Comparison of ENCODE assay signal across 8 cellular contexts in genomic region chr2:123993728-123994323, GRCh38. TPM values are rescaled to one million over a fixed set of nuclear protein-coding genes. Genes with fewer than 3 reads are reported as not detected.
DNase-seq lines count a peak whose midpoint lies in the region; ATAC-seq and TF ChIP-seq lines count a peak whose summit lies in the region.

No MANE protein-coding gene starts in this region.

- no peak overlapping the region for H2BK15ac ChIP-seq in neuronal stem cell (ENCODE audit: low read length)

- no peaks in the 10 kb centered on the region for H3K27me3 Mint-ChIP-seq in activated CD8-positive, alpha-beta memory T cell treated with anti-CD3 and anti-CD28 coated beads, Interleukin-2, amount 10 ng/mL, durations not matched to agents 7 days and 5 days
- H3K27me3 Mint-ChIP-seq in effector memory CD8-positive, alpha-beta T cell, result no peaks in the 10 kb centered on the region

- H3K36me3 ChIP-seq in PC-3 (ENCODE audit: low read depth, low read length) (no peaks in the 10 kb centered on the region), neuronal stem cell (replicated peaks in 1 of 2; ENCODE audit: control insufficient read depth in 2 of 2, insufficient read depth in 2 of 2, low read length in 2 of 2) (no peaks in the 10 kb centered on the region)

- intact Hi-C loops in PC-3 (cut with micrococcal nuclease), result loop anchor here (5.0 to 10.0 kb wide), 5 partner anchors 199 to 1029 kb away; no protein-coding TSS in a partner anchor

- H3F3A ChIP-seq in PC-3 (ENCODE audit: low read length, unreplicated experiment), result no peaks in the 10 kb centered on the region

- TF ChIP-seq CTCF in GM12872 (IDR thresholded peaks at IDR 0.05; ENCODE audit: insufficient read depth, low read depth, low read length) (peak; percentile 58), PC-3 (conservative IDR thresholded peaks at IDR 0.05; ENCODE audit: low read depth, low read length) (peak; percentile 73), epithelial cell of esophagus (IDR thresholded peaks at IDR 0.05; ENCODE audit: insufficient read depth, low read depth, low read length, missing control alignments) (peak; percentile 60)

- H3K9me3 ChIP-seq in PC-3 (ENCODE audit: low read length) (no peaks in the 10 kb centered on the region), neuronal stem cell (replicated peaks in 1 of 2; ENCODE audit: control insufficient read depth in 2 of 2, insufficient read depth in 1 of 2, low read depth in 1 of 2, low read length in 2 of 2) (no peaks in the 10 kb centered on the region)

- no TSS peak for BruUV-seq in PC-3 (replicated peaks; lab: Mats Ljungman, UMichigan)

- H2BK120ac ChIP-seq in neuronal stem cell (ENCODE audit: low read depth, low read length), result no peak overlapping the region

- no peak overlapping the region for H3K4me3 ChIP-seq in PC-3 (ENCODE audit: low read length)
- H3K4me3 ChIP-seq in epithelial cell of esophagus (ENCODE audit: low read length), result no peak overlapping the region
- H3K4me3 ChIP-seq in neuronal stem cell (ENCODE audit: low read length in 2 of 2), result no peak overlapping the region

- H3K9me3 Mint-ChIP-seq in activated CD8-positive, alpha-beta memory T cell treated with anti-CD3 and anti-CD28 coated beads, Interleukin-2, amount 10 ng/mL, durations not matched to agents 7 days and 5 days (ENCODE audit: low read depth), result peaks cover 8% of the 10 kb centered on the region
- H3K9me3 Mint-ChIP-seq in effector memory CD8-positive, alpha-beta T cell, result peaks cover 5 to 12% of the 10 kb centered on the region in 2 donors

- CTCF ChIA-PET in PC-3 (lab: Charles Lee), result interaction anchor here (1.6 kb wide), 1 partner anchor 10 kb away, joined by 7 read pairs; no protein-coding TSS in a partner anchor
- CTCF ChIA-PET in activated CD8-positive, alpha-beta memory T cell treated with anti-CD3 and anti-CD28 coated beads, Interleukin-2, amount 10 ng/mL, durations not matched to agents 7 days and 5 days (lab: Charles Lee), result no interaction called here

- DNase-seq in AG08395 (ENCODE audit: low spot score) (peak; percentile 23), PC-3 (peak; percentile 70), epithelial cell of esophagus (ENCODE audit: low read depth) (peak; percentile 55), neuronal stem cell (ENCODE audit: low spot score) (peak; percentile 23)
- DNase-seq in activated CD8-positive, alpha-beta memory T cell treated with anti-CD3 and anti-CD28 coated beads, Interleukin-2, amount 10 ng/mL, durations not matched to agents 7 days and 5 days, result no peak
- DNase-seq in effector memory CD8-positive, alpha-beta T cell, result no peak

- no peak overlapping the region for H3K14ac ChIP-seq in neuronal stem cell (ENCODE audit: low read length)

- no peak overlapping the region for H3K23ac ChIP-seq in neuronal stem cell (ENCODE audit: low read depth, low read length, poor library complexity)

- no peaks in the 10 kb centered on the region for H4K20me1 ChIP-seq in PC-3 (ENCODE audit: low read length)

- no peaks in the 10 kb centered on the region for H3K79me1 ChIP-seq in neuronal stem cell (ENCODE audit: low read depth, low read length)

- WGBS in neuronal stem cell (ENCODE audit: extremely low coverage in 2 of 2, insufficient read length in 2 of 2, insufficient replicate concordance in 1 of 2), 2 donors, result no CpG with 5 or more reads among the region's 8 CpGs

- H3K4me3 Mint-ChIP-seq in activated CD8-positive, alpha-beta memory T cell treated with anti-CD3 and anti-CD28 coated beads, Interleukin-2, amount 10 ng/mL, durations not matched to agents 7 days and 5 days, result no peak overlapping the region
- no peak overlapping the region for H3K4me3 Mint-ChIP-seq in effector memory CD8-positive, alpha-beta T cell

- H4K91ac ChIP-seq in neuronal stem cell (ENCODE audit: low read depth, low read length, poor library complexity), result no peak overlapping the region

- H3K27ac Mint-ChIP-seq in activated CD8-positive, alpha-beta memory T cell treated with anti-CD3 and anti-CD28 coated beads, Interleukin-2, amount 10 ng/mL, durations not matched to agents 7 days and 5 days, result no peak overlapping the region
- no peak overlapping the region for H3K27ac Mint-ChIP-seq in effector memory CD8-positive, alpha-beta T cell

- no peak overlapping the region for H4K8ac ChIP-seq in neuronal stem cell (ENCODE audit: low read depth, low read length)

- no peaks in the 10 kb centered on the region for H3K79me2 ChIP-seq in PC-3 (ENCODE audit: low read length)

- H2AFZ ChIP-seq in PC-3 (ENCODE audit: low read length), result 0 out of 2 replicates have a peak overlapping the region, but pooled peaks have one; percentile 5
- no peak overlapping the region for H2AFZ ChIP-seq in neuronal stem cell (ENCODE audit: low read length)

- H3K4me2 ChIP-seq in PC-3 (ENCODE audit: low read length) (no peak overlapping the region), neuronal stem cell (ENCODE audit: insufficient read depth, low read length, poor library complexity, severe bottlenecking) (no peak overlapping the region)

- H3K27ac ChIP-seq in PC-3 (ENCODE audit: low read length) (no peak overlapping the region), neuronal stem cell (replicated peaks; ENCODE audit: low read length) (no peak overlapping the region)

- no peak overlapping the region for H2BK12ac ChIP-seq in neuronal stem cell (ENCODE audit: low read length)

- H3K27me3 ChIP-seq in PC-3 (ENCODE audit: low read length), result no peaks in the 10 kb centered on the region
- no peaks in the 10 kb centered on the region for H3K27me3 ChIP-seq in neuronal stem cell (ENCODE audit: control insufficient read depth in 3 of 3, insufficient read depth in 3 of 3, low read depth in 1 of 3, low read length in 3 of 3)

- H3K4ac ChIP-seq in neuronal stem cell (ENCODE audit: low read length), result no peak overlapping the region

- H3K4me1 Mint-ChIP-seq in activated CD8-positive, alpha-beta memory T cell treated with anti-CD3 and anti-CD28 coated beads, Interleukin-2, amount 10 ng/mL, durations not matched to agents 7 days and 5 days, result no peaks in the 10 kb centered on the region
- H3K4me1 Mint-ChIP-seq in effector memory CD8-positive, alpha-beta T cell (ENCODE audit: low read depth in 2 of 2), result no peaks in the 10 kb centered on the region

- H3K18ac ChIP-seq in neuronal stem cell (ENCODE audit: low read length), result no peak overlapping the region

- H3K9ac ChIP-seq in PC-3 (ENCODE audit: low read length) (no peak overlapping the region), neuronal stem cell (ENCODE audit: low read depth, low read length, poor library complexity) (no peak overlapping the region)

- no peak overlapping the region for H2BK5ac ChIP-seq in neuronal stem cell (ENCODE audit: low read length)

- H3K4me1 ChIP-seq in PC-3 (ENCODE audit: insufficient read depth, low read length), result no peaks in the 10 kb centered on the region
- H3K4me1 ChIP-seq in neuronal stem cell (ENCODE audit: control insufficient read depth in 2 of 2, insufficient read depth in 1 of 2, low read depth in 1 of 2, low read length in 2 of 2), result no peaks in the 10 kb centered on the region

- H2AK5ac ChIP-seq in neuronal stem cell (ENCODE audit: low read depth, low read length), result no peak overlapping the region

- POLR2A ChIA-PET in PC-3 (lab: Charles Lee; ENCODE audit: unreplicated experiment), result no interaction called here

- H3K36me3 Mint-ChIP-seq in activated CD8-positive, alpha-beta memory T cell treated with anti-CD3 and anti-CD28 coated beads, Interleukin-2, amount 10 ng/mL, durations not matched to agents 7 days and 5 days, result no peaks in the 10 kb centered on the region
- H3K36me3 Mint-ChIP-seq in effector memory CD8-positive, alpha-beta T cell (ENCODE audit: insufficient read depth), result no peaks in the 10 kb centered on the region

- ATAC-seq in HG02884 (IDR thresholded peaks at IDR 0.05; ENCODE audit: unreplicated experiment) (peak; percentile 85), PC-3 (peak; percentile 84)
- ATAC-seq in activated CD8-positive, alpha-beta memory T cell treated with anti-CD3 and anti-CD28 coated beads, Interleukin-2, amount 10 ng/mL, durations not matched to agents 7 days and 5 days, result no peak
- ATAC-seq in effector memory CD8-positive, alpha-beta T cell (replicated peaks), result no peak

- H3K9me2 ChIP-seq in PC-3 (replicated peaks; ENCODE audit: low read length), result no peaks in the 10 kb centered on the region

RNA-seq across cellular contexts. Expression of gene CNTNAP5, which starts 31.3 kb away (rescaled TPM):
- not detected in 2 replicates for total RNA-seq in PC-3 (2014; rRNA removed)
- polyA plus RNA-seq in neuronal stem cell (2013, experiment 1 of 2), result 0.01 TPM
- polyA plus RNA-seq in neuronal stem cell (2013, experiment 2 of 2), result not detected
- not detected for total RNA-seq in activated CD8-positive, alpha-beta memory T cell treated with anti-CD3 and anti-CD28 coated beads, Interleukin-2, amount 10 ng/mL, durations not matched to agents 7 days and 5 days

Comparison
In these comparisons a context has a peak if more than half of its experiments do, and no peak if none do; other contexts are left out.
1. DNase-seq: peak in AG08395 (single experiment), PC-3 (single experiment), epithelial cell of esophagus (single experiment) and neuronal stem cell (single experiment); none in activated CD8-positive, alpha-beta memory T cell treated with anti-CD3 and anti-CD28 coated beads, Interleukin-2, amount 10 ng/mL, durations not matched to agents 7 days and 5 days (single experiment) and effector memory CD8-positive, alpha-beta T cell (0 of 3).
2. ATAC-seq: peak in HG02884 (single experiment) and PC-3 (single experiment); none in activated CD8-positive, alpha-beta memory T cell treated with anti-CD3 and anti-CD28 coated beads, Interleukin-2, amount 10 ng/mL, durations not matched to agents 7 days and 5 days (single experiment) and effector memory CD8-positive, alpha-beta T cell (single experiment).
3. Peak in every context shown above with its lines, with median percentiles within 50 percentile points of each other: CTCF ChIP-seq.